ENCODE assay signal across 1 cellular context in the genomic region with DNA sequence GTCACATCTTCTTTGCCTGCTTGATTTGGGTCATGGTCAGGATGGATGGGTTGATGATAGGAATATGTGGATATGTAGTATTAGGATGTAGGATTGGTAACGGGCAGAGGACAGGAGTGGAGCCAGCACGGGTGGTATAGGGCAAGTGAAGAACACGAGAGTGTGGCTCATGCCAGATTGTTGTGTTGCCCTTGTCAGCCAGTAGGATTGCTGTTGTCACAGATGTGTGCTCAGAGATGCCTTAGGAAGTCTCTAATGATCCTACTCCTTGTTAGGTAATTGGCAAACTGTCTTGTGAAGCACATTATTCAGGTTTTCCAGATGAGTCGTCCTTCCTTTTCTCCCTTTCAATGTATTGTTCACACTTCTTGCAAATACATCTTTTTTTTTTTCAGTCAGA.
TF ChIP-seq lines count a peak whose summit lies in the region.

No MANE protein-coding gene starts in this region.

TF ChIP-seq in HEK293T, 16 proteins besides CTCF, POLR2A, EP300 and RAD21 (continued from another document):
- no peak for TF ChIP-seq ELF4 (IDR thresholded peaks at IDR 0.05)
- TF ChIP-seq HDGF (IDR thresholded peaks at IDR 0.05; ENCODE audit: borderline replicate concordance), result no peak
- no peak for TF ChIP-seq NFRKB (IDR thresholded peaks at IDR 0.05)
- TF ChIP-seq FOXA1 (IDR thresholded peaks at IDR 0.05), result no peak
